In genomic region chrX:323721-324628, GRCh38 we compare ENCODE assay signal across 1 cellular context.
TF ChIP-seq lines count a peak whose summit lies in the region.

No MANE protein-coding gene starts in this region.

TF ChIP-seq in HepG2, 621 proteins besides CTCF, POLR2A, EP300 and RAD21 (continued from another document and continues in another):
- TF ChIP-seq ZNF281 (CRISPR knock-in tag; IDR thresholded peaks at IDR 0.05; ENCODE audit: borderline replicate concordance) (no peak), SNAI1 (CRISPR knock-in tag; IDR thresholded peaks at IDR 0.05; ENCODE audit: borderline replicate concordance) (no peak), ATF3 (CRISPR knock-in tag; IDR thresholded peaks at IDR 0.05) (0 out of 2 replicates have a peak, but pooled peaks have one; percentile 15), ATM (IDR thresholded peaks at IDR 0.05; ENCODE audit: borderline replicate concordance) (no peak), ETV6 (CRISPR knock-in tag; conservative IDR thresholded peaks at IDR 0.05) (no peak), MAZ (IDR thresholded peaks at IDR 0.05; ENCODE audit: borderline replicate concordance, low read depth, low read length) (0 out of 2 replicates have a peak, but pooled peaks have one; percentile 24), MAZ (CRISPR knock-in tag; IDR thresholded peaks at IDR 0.05; ENCODE audit: low read depth) (no peak), ZNF776 (CRISPR knock-in tag; IDR thresholded peaks at IDR 0.05) (no peak), MIER2 (CRISPR knock-in tag; IDR thresholded peaks at IDR 0.05) (no peak), TOE1 (CRISPR knock-in tag; IDR thresholded peaks at IDR 0.05) (no peak), WIZ (CRISPR knock-in tag; IDR thresholded peaks at IDR 0.05) (no peak; the same call in 1 of the 2 replicates), CBX1 (IDR thresholded peaks at IDR 0.05; ENCODE audit: low read depth) (no peak), ZFP91 (CRISPR knock-in tag; IDR thresholded peaks at IDR 0.05; ENCODE audit: borderline replicate concordance) (peak; percentile 66; the same call in 1 of the 2 replicates), ISX (CRISPR knock-in tag; conservative IDR thresholded peaks at IDR 0.05) (no peak), NR3C1 (CRISPR knock-in tag; IDR thresholded peaks at IDR 0.05) (no peak), SALL1 (CRISPR knock-in tag; IDR thresholded peaks at IDR 0.05) (peak; percentile 40), ZNF678 (CRISPR knock-in tag; IDR thresholded peaks at IDR 0.05) (no peak), MEIS1 (CRISPR knock-in tag; IDR thresholded peaks at IDR 0.05; ENCODE audit: borderline replicate concordance) (peak; percentile 92; the same call in 1 of the 2 replicates), SRSF9 (IDR thresholded peaks at IDR 0.05; ENCODE audit: borderline replicate concordance, insufficient read depth, low read depth, low read length, poor library complexity, severe bottlenecking) (no peak), ZNF792 (CRISPR knock-in tag; IDR thresholded peaks at IDR 0.05) (0 out of 2 replicates have a peak, but pooled peaks have one; percentile 8), STAG1 (CRISPR knock-in tag; IDR thresholded peaks at IDR 0.05) (peak; percentile 69), GATA4 (IDR thresholded peaks at IDR 0.05; ENCODE audit: borderline replicate concordance, low read depth) (no peak), RNF219 (CRISPR knock-in tag; IDR thresholded peaks at IDR 0.05) (no peak), SP4 (CRISPR knock-in tag; IDR thresholded peaks at IDR 0.05) (no peak), ZNF432 (CRISPR knock-in tag; IDR thresholded peaks at IDR 0.05; ENCODE audit: borderline replicate concordance) (no peak), MEIS2 (CRISPR knock-in tag; IDR thresholded peaks at IDR 0.05) (0 out of 2 replicates have a peak, but pooled peaks have one; percentile 37), ZNF30 (CRISPR knock-in tag; IDR thresholded peaks at IDR 0.05) (no peak), NKX3-1 (CRISPR knock-in tag; IDR thresholded peaks at IDR 0.05) (no peak), TEAD2 (CRISPR knock-in tag; IDR thresholded peaks at IDR 0.05) (no peak), ZNF614 (CRISPR knock-in tag; IDR thresholded peaks at IDR 0.05; ENCODE audit: borderline replicate concordance) (no peak), ZNF296 (CRISPR knock-in tag; conservative IDR thresholded peaks at IDR 0.05) (no peak), ARNTL (CRISPR knock-in tag; IDR thresholded peaks at IDR 0.05) (no peak), YEATS4 (CRISPR knock-in tag; IDR thresholded peaks at IDR 0.05; ENCODE audit: borderline replicate concordance) (peak; percentile 36; the same call in 1 of the 2 replicates), SATB2 (CRISPR knock-in tag; IDR thresholded peaks at IDR 0.05) (no peak), CEBPB (IDR thresholded peaks at IDR 0.05; ENCODE audit: borderline replicate concordance, low read depth, low read length) (no peak), ZNF777 (CRISPR knock-in tag; IDR thresholded peaks at IDR 0.05) (peak; percentile 46; the same call in 1 of the 2 replicates), ZBTB7B (CRISPR knock-in tag; IDR thresholded peaks at IDR 0.05) (no peak), ZNF670 (CRISPR knock-in tag; IDR thresholded peaks at IDR 0.05; ENCODE audit: borderline replicate concordance) (no peak), ZNF562 (CRISPR knock-in tag; IDR thresholded peaks at IDR 0.05; ENCODE audit: borderline replicate concordance) (no peak), ZMYM3 (CRISPR knock-in tag; IDR thresholded peaks at IDR 0.05) (no peak), CC2D1A (CRISPR knock-in tag; IDR thresholded peaks at IDR 0.05) (no peak), CEBPG (CRISPR knock-in tag; IDR thresholded peaks at IDR 0.05) (0 out of 2 replicates have a peak, but pooled peaks have one; percentile 18), IRX3 (CRISPR knock-in tag; IDR thresholded peaks at IDR 0.05; ENCODE audit: borderline replicate concordance, low read depth) (no peak), HMG20A (CRISPR knock-in tag; IDR thresholded peaks at IDR 0.05; ENCODE audit: borderline replicate concordance) (no peak), MTA3 (CRISPR knock-in tag; IDR thresholded peaks at IDR 0.05) (no peak), THAP11 (CRISPR knock-in tag; IDR thresholded peaks at IDR 0.05) (no peak), ATAD3A (CRISPR knock-in tag; IDR thresholded peaks at IDR 0.05) (no peak), ZBTB38 (CRISPR knock-in tag; IDR thresholded peaks at IDR 0.05) (peak; percentile 48; the same call in 1 of the 2 replicates)
- TF ChIP-seq, protein P1, sequence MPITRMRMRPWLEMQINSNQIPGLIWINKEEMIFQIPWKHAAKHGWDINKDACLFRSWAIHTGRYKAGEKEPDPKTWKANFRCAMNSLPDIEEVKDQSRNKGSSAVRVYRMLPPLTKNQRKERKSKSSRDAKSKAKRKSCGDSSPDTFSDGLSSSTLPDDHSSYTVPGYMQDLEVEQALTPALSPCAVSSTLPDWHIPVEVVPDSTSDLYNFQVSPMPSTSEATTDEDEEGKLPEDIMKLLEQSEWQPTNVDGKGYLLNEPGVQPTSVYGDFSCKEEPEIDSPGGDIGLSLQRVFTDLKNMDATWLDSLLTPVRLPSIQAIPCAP (CRISPR knock-in tag; IDR thresholded peaks at IDR 0.05; ENCODE audit: low read depth): no peak
- TF ChIP-seq, protein P2, sequence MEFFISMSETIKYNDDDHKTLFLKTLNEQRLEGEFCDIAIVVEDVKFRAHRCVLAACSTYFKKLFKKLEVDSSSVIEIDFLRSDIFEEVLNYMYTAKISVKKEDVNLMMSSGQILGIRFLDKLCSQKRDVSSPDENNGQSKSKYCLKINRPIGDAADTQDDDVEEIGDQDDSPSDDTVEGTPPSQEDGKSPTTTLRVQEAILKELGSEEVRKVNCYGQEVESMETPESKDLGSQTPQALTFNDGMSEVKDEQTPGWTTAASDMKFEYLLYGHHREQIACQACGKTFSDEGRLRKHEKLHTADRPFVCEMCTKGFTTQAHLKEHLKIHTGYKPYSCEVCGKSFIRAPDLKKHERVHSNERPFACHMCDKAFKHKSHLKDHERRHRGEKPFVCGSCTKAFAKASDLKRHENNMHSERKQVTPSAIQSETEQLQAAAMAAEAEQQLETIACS (CRISPR knock-in tag; IDR thresholded peaks at IDR 0.05): no peak
- TF ChIP-seq, protein P3, sequence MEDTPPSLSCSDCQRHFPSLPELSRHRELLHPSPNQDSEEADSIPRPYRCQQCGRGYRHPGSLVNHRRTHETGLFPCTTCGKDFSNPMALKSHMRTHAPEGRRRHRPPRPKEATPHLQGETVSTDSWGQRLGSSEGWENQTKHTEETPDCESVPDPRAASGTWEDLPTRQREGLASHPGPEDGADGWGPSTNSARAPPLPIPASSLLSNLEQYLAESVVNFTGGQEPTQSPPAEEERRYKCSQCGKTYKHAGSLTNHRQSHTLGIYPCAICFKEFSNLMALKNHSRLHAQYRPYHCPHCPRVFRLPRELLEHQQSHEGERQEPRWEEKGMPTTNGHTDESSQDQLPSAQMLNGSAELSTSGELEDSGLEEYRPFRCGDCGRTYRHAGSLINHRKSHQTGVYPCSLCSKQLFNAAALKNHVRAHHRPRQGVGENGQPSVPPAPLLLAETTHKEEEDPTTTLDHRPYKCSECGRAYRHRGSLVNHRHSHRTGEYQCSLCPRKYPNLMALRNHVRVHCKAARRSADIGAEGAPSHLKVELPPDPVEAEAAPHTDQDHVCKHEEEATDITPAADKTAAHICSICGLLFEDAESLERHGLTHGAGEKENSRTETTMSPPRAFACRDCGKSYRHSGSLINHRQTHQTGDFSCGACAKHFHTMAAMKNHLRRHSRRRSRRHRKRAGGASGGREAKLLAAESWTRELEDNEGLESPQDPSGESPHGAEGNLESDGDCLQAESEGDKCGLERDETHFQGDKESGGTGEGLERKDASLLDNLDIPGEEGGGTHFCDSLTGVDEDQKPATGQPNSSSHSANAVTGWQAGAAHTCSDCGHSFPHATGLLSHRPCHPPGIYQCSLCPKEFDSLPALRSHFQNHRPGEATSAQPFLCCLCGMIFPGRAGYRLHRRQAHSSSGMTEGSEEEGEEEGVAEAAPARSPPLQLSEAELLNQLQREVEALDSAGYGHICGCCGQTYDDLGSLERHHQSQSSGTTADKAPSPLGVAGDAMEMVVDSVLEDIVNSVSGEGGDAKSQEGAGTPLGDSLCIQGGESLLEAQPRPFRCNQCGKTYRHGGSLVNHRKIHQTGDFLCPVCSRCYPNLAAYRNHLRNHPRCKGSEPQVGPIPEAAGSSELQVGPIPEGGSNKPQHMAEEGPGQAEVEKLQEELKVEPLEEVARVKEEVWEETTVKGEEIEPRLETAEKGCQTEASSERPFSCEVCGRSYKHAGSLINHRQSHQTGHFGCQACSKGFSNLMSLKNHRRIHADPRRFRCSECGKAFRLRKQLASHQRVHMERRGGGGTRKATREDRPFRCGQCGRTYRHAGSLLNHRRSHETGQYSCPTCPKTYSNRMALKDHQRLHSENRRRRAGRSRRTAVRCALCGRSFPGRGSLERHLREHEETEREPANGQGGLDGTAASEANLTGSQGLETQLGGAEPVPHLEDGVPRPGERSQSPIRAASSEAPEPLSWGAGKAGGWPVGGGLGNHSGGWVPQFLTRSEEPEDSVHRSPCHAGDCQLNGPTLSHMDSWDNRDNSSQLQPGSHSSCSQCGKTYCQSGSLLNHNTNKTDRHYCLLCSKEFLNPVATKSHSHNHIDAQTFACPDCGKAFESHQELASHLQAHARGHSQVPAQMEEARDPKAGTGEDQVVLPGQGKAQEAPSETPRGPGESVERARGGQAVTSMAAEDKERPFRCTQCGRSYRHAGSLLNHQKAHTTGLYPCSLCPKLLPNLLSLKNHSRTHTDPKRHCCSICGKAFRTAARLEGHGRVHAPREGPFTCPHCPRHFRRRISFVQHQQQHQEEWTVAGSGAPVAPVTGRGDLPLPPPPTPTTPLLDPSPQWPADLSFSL (CRISPR knock-in tag; IDR thresholded peaks at IDR 0.05): peak; percentile 100
- TF ChIP-seq, protein P4, sequence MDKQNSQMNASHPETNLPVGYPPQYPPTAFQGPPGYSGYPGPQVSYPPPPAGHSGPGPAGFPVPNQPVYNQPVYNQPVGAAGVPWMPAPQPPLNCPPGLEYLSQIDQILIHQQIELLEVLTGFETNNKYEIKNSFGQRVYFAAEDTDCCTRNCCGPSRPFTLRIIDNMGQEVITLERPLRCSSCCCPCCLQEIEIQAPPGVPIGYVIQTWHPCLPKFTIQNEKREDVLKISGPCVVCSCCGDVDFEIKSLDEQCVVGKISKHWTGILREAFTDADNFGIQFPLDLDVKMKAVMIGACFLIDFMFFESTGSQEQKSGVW (CRISPR knock-in tag; IDR thresholded peaks at IDR 0.05; ENCODE audit: borderline replicate concordance): no peak
- TF ChIP-seq, protein P5, sequence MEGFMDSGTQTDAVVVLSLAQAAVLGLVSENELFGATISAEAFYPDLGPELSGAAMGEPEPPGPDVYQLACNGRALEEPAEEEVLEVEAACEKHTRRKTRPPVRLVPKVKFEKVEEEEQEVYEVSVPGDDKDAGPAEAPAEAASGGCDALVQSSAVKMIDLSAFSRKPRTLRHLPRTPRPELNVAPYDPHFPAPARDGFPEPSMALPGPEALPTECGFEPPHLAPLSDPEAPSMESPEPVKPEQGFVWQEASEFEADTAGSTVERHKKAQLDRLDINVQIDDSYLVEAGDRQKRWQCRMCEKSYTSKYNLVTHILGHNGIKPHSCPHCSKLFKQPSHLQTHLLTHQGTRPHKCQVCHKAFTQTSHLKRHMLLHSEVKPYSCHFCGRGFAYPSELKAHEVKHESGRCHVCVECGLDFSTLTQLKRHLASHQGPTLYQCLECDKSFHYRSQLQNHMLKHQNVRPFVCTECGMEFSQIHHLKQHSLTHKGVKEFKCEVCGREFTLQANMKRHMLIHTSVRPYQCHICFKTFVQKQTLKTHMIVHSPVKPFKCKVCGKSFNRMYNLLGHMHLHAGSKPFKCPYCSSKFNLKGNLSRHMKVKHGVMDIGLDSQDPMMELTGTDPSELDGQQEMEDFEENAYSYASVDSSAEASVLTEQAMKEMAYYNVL (CRISPR knock-in tag; IDR thresholded peaks at IDR 0.05; ENCODE audit: borderline replicate concordance): no peak
